ENCODE assay signal across 8 cellular contexts in genomic region chr6:117547688-117548621, GRCh38. TPM values are rescaled to one million over a fixed set of nuclear protein-coding genes. Genes with fewer than 3 reads are reported as not detected.
A peak's percentile ranks its signal among the peaks of the same experiment; 100 is the strongest.
DNase-seq lines count a peak whose midpoint lies in the region; ATAC-seq and TF ChIP-seq lines count a peak whose summit lies in the region.

No MANE protein-coding gene starts in this region.

- H3K27me3 ChIP-seq in muscle layer of duodenum (ENCODE audit: low read depth, low read length) (no peaks in the 10 kb centered on the region), stomach smooth muscle (ENCODE audit: control insufficient read depth in 1 of 2, insufficient read depth in 2 of 2, low read length in 2 of 2) (no peaks in the 10 kb centered on the region)

- H3K4me3 ChIP-seq in muscle layer of duodenum (ENCODE audit: low read depth in 1 of 2, low read length in 2 of 2) (peak overlapping the region; percentile 41 to 68), stomach smooth muscle (ENCODE audit: low read length in 2 of 2) (peak overlapping the region; percentile 74 to 76)

- H3K4me1 ChIP-seq in muscle layer of duodenum (ENCODE audit: control insufficient read depth in 1 of 2, insufficient read depth in 2 of 2, low read length in 2 of 2) = no peaks in the 10 kb centered on the region
- H3K4me1 ChIP-seq in stomach smooth muscle (ENCODE audit: control insufficient read depth, insufficient read depth, low read length) = peaks cover 12% of the 10 kb centered on the region

- peak overlapping the region; percentile 32 for H3K4me3 Mint-ChIP-seq in endothelial cell (ENCODE audit: unreplicated experiment)

- H3K9ac ChIP-seq in stomach smooth muscle (ENCODE audit: low read length in 2 of 2) = peak overlapping the region; percentile 55 to 58

- no peaks in the 10 kb centered on the region for H3K9me3 Mint-ChIP-seq in endothelial cell (ENCODE audit: unreplicated experiment)

- H3K4me1 Mint-ChIP-seq in endothelial cell (ENCODE audit: unreplicated experiment) = peaks cover 43% of the 10 kb centered on the region

- H3K36me3 ChIP-seq in muscle layer of duodenum (ENCODE audit: control insufficient read depth in 1 of 2, insufficient read depth in 2 of 2, low read length in 2 of 2) (no peaks in the 10 kb centered on the region), stomach smooth muscle (ENCODE audit: control insufficient read depth in 2 of 2, insufficient read depth in 2 of 2, low read length in 2 of 2) (peaks cover 0 to 3% of the 10 kb centered on the region in 2 donors)

- no peak overlapping the region for H3K27ac ChIP-seq in muscle layer of duodenum (ENCODE audit: low read length)
- no peak overlapping the region for H3K27ac ChIP-seq in stomach smooth muscle (ENCODE audit: low read length)

- peak; percentile 59 for ATAC-seq in GM19025 (IDR thresholded peaks at IDR 0.05; ENCODE audit: low read depth, unreplicated experiment)
- ATAC-seq in HG03469 (IDR thresholded peaks at IDR 0.05; ENCODE audit: unreplicated experiment) = peak; percentile 30

- H3K27me3 Mint-ChIP-seq in endothelial cell (ENCODE audit: unreplicated experiment) = peaks cover 2% of the 10 kb centered on the region

- DNase-seq in activated CD8-positive, alpha-beta memory T cell treated with anti-CD3 and anti-CD28 coated beads for 24 hours = peak; percentile 79
- DNase-seq in endothelial cell (ENCODE audit: low spot score) (no peak), GM19240 (ENCODE audit: insufficient read length, low spot score) (no peak), LoVo (ENCODE audit: low spot score) (no peak)

- H3K9me3 ChIP-seq in muscle layer of duodenum (ENCODE audit: control insufficient read depth in 1 of 2, low read length in 2 of 2) (no peaks in the 10 kb centered on the region), stomach smooth muscle (ENCODE audit: control insufficient read depth in 2 of 2, low read length in 2 of 2) (no peaks in the 10 kb centered on the region)

- TF ChIP-seq CTCF in endothelial cell (IDR thresholded peaks at IDR 0.05; ENCODE audit: unreplicated experiment) = no peak

- H3K27ac Mint-ChIP-seq in endothelial cell (ENCODE audit: unreplicated experiment) = no peak overlapping the region

- peaks cover 60% of the 10 kb centered on the region for H3K36me3 Mint-ChIP-seq in endothelial cell (ENCODE audit: low read depth, unreplicated experiment)

RNA-seq across cellular contexts. Expression of gene GOPC, which starts 54.4 kb away (rescaled TPM):
- total RNA-seq in endothelial cell (ENCODE audit: unreplicated experiment) = 31.8 TPM
